ENCODE assay signal across 14 cellular contexts in the genomic region with DNA sequence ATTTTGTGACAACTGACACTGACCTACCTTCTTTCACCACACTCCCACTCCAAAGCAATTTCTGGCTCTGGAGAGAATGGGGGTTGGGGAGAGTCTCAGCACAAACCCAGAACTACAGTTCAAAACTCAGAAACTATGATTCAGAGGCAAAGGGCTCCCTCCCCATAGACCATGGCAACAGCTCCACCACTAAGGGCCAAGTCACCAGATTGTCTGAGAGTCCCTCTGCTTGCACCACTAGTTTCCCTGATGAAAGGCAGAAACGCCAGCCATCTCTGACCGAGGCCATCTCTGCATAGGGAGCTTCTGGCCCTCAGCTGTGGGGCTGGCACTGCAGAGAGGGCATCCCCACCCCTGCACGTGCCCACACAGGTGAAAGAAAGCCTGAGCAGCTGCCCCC.
A peak's percentile ranks its signal among the peaks of the same experiment; 100 is the strongest.
DNase-seq lines count a peak whose midpoint lies in the region; ATAC-seq and TF ChIP-seq lines count a peak whose summit lies in the region.
"Had no signal": no experiment of that assay in that cellular context is flagged by ENCODE, and none has a peak within 500 bp of the region (broad histone marks: within the 10 kb centered on the region; RNA-seq: fewer than 3 reads in every experiment).

No MANE protein-coding gene starts in this region.

- peak overlapping the region in 2 of 3 experiments; percentile 42 to 98 for H3K27ac Mint-ChIP-seq in nephron
- H3K27ac Mint-ChIP-seq: CD14-positive monocyte; CD8-positive, alpha-beta memory T cell; GM23338 had no signal

- no peak for TF ChIP-seq CTCF in nephron (IDR thresholded peaks at IDR 0.05; ENCODE audit: unreplicated experiment in 3 of 3)

- peak; percentile 57 for ATAC-seq in left ventricle myocardium superior
- no peak for ATAC-seq in HG02973 (IDR thresholded peaks at IDR 0.05; ENCODE audit: unreplicated experiment)
- ATAC-seq: GM12878, GM23338 had no signal

- no peaks in the 10 kb centered on the region for H3K36me3 Mint-ChIP-seq in nephron (ENCODE audit: low read depth)
- H3K36me3 Mint-ChIP-seq: CD14-positive monocyte; CD8-positive, alpha-beta memory T cell had no signal

- intact Hi-C loops in left ventricle myocardium superior (cut with micrococcal nuclease) (no loop called here), cardiac septum (cut with DNase I) (no loop called here)

- DNase-seq in DMS 273 (lab: John Stamatoyannopoulos, UW; ENCODE audit: unreplicated experiment) = peak; percentile 37
- no peak for DNase-seq in DMS 273 treated with DMSO at 0.1 percent for 48 hours (lab: John Stamatoyannopoulos, UW)
- no peak for DNase-seq in left ventricle myocardium superior
- DNase-seq in cardiac septum (ENCODE audit: low spot score) = no peak
- no peak for DNase-seq in globus pallidus (ENCODE audit: low spot score)
- DNase-seq in CD1c-positive myeloid dendritic cell (ENCODE audit: extremely low spot score) = no peak
- DNase-seq: Caco-2; CD8-positive, alpha-beta memory T cell; H7 had no signal

- H3K4me1 Mint-ChIP-seq in nephron = peaks cover 47% of the 10 kb centered on the region
- H3K4me1 Mint-ChIP-seq: CD14-positive monocyte; CD8-positive, alpha-beta memory T cell; GM23338 had no signal

- no peaks in the 10 kb centered on the region for H3K9me3 Mint-ChIP-seq in nephron
- H3K9me3 Mint-ChIP-seq: CD8-positive, alpha-beta memory T cell; GM23338 had no signal

- no peak overlapping the region for H3K4me3 Mint-ChIP-seq in nephron
- H3K4me3 Mint-ChIP-seq: CD14-positive monocyte; CD8-positive, alpha-beta memory T cell; GM23338 had no signal

- peaks cover 17% of the 10 kb centered on the region for H3K27me3 Mint-ChIP-seq in nephron (ENCODE audit: low read depth)
